14 cellular contexts compared by ENCODE assay signal in genomic region chr15:58241872-58242271, GRCh38.
DNase-seq lines count a peak whose midpoint lies in the region; ATAC-seq and TF ChIP-seq lines count a peak whose summit lies in the region.
"Had no signal": no experiment of that assay in that cellular context is flagged by ENCODE, and none has a peak within 500 bp of the region (broad histone marks: within the 10 kb centered on the region; RNA-seq: fewer than 3 reads in every experiment).

No MANE protein-coding gene starts in this region.

- no peak overlapping the region for H3K18ac ChIP-seq in IMR-90 (ENCODE audit: low read depth, low read length)

- H4K20me1 ChIP-seq in IMR-90 (ENCODE audit: insufficient read depth, low read length) (no peaks in the 10 kb centered on the region), OCI-LY1 (ENCODE audit: insufficient read depth, low read length) (no peaks in the 10 kb centered on the region)
- H4K20me1 ChIP-seq: BLaER1 had no signal

- no peak overlapping the region for H3K14ac ChIP-seq in IMR-90 (replicated peaks; ENCODE audit: low read depth, low read length)

- H4K5ac ChIP-seq in IMR-90 (ENCODE audit: low read depth, low read length): no peak overlapping the region

- no peaks in the 10 kb centered on the region for H3K79me1 ChIP-seq in IMR-90 (ENCODE audit: low read depth in 1 of 2, low read length in 2 of 2)

- dilution Hi-C loops in IMR-90 (cut with HindIII; ENCODE audit: low sequenced_read_pairs, unreplicated experiment): no loop called here

- H2AK5ac ChIP-seq in IMR-90 (ENCODE audit: low read depth, low read length): no peak overlapping the region

- H3K36me3 ChIP-seq in IMR-90 (ENCODE audit: control insufficient read depth, insufficient read depth, low read length): no peaks in the 10 kb centered on the region
- no peaks in the 10 kb centered on the region; the same call in 1 of the 2 replicates for H3K36me3 ChIP-seq in OCI-LY1 (ENCODE audit: insufficient read depth, low read length)
- H3K36me3 ChIP-seq: BLaER1, colonic mucosa had no signal

- H3K27me3 ChIP-seq in IMR-90 (ENCODE audit: control insufficient read depth, insufficient read depth, low read length): no peaks in the 10 kb centered on the region
- H3K27me3 ChIP-seq in OCI-LY1 (ENCODE audit: insufficient read depth, low read length): no peaks in the 10 kb centered on the region
- H3K27me3 ChIP-seq: BLaER1, colonic mucosa had no signal

- H4K91ac ChIP-seq in IMR-90 (ENCODE audit: insufficient read depth, low read depth, low read length): no peak overlapping the region

- no peak overlapping the region for H2BK5ac ChIP-seq in IMR-90 (ENCODE audit: low read depth, low read length, poor library complexity, severe bottlenecking)

- intact Hi-C loops in IMR-90 (cut with micrococcal nuclease) (no loop called here), left colon (cut with DNase I, micrococcal nuclease) (no loop called here)

- in situ Hi-C loops in IMR-90 (cut with MboI; ENCODE audit: low sequenced_read_pairs): loop anchor here (25.0 kb wide), 1 partner anchor 520 kb away; the partner anchor contains the start of gene MINDY2

- no peaks in the 10 kb centered on the region for H3K9me1 ChIP-seq in IMR-90 (ENCODE audit: insufficient read depth, low read length)

- no TSS peak for BruUV-seq in IMR-90 (replicated peaks; lab: Mats Ljungman, UMichigan)

- no peaks in the 10 kb centered on the region for H3K9me2 ChIP-seq in OCI-LY1 (ENCODE audit: low read depth, low read length)

- no peaks in the 10 kb centered on the region for H3K79me2 ChIP-seq in OCI-LY1 (ENCODE audit: insufficient read depth, low read length)

- no peaks in the 10 kb centered on the region for H3K4me1 ChIP-seq in IMR-90 (ENCODE audit: control insufficient read depth, insufficient read depth, low read length)
- H3K4me1 ChIP-seq in OCI-LY1 (ENCODE audit: insufficient read depth, low read length, severe bottlenecking): no peaks in the 10 kb centered on the region
- H3K4me1 ChIP-seq: colonic mucosa had no signal

- H3K4me2 ChIP-seq in IMR-90 (ENCODE audit: low read depth, low read length) (no peak overlapping the region), OCI-LY1 (ENCODE audit: low read length) (no peak overlapping the region)
- H3K4me2 ChIP-seq: BLaER1, KMS-11 had no signal

- DNase-seq in DMS 273 (lab: John Stamatoyannopoulos, UW; ENCODE audit: unreplicated experiment) (peak; percentile 32), IMR-90 (no peak), left colon (no peak), foreskin melanocyte (no peak), iPS-NIHi7 (ENCODE audit: extremely low spot score) (no peak)
- DNase-seq: colonic mucosa; SIG-M5; stimulated activated naive CD4-positive, alpha-beta T cell treated with Interleukin-2 at 50 U/mL for 16 hours had no signal

- H3K56ac ChIP-seq in IMR-90 (ENCODE audit: extremely low read depth, insufficient read depth, low read length): no peak overlapping the region

- no peak for TF ChIP-seq POLR2A in IMR-90 (IDR thresholded peaks at IDR 0.05; ENCODE audit: low read depth, low read length)

- TF ChIP-seq CTCF in IMR-90 (conservative IDR thresholded peaks at IDR 0.05; ENCODE audit: low read depth, low read length) (no peak), OCI-LY1 (IDR thresholded peaks at IDR 0.05; ENCODE audit: low read length) (peak; percentile 7; the same call in 1 of the 2 replicates)

- CTCF ChIA-PET in IMR-90 (lab: Yijun Ruan, JAX): interaction anchor here (1.0 to 1.1 kb wide), 2 partner anchors 10 to 13 kb away, joined by 3 read pairs; no protein-coding TSS in a partner anchor

- no peak overlapping the region for H2BK20ac ChIP-seq in IMR-90 (ENCODE audit: low read depth, low read length)

- POLR2A ChIA-PET in IMR-90 (lab: Charles Lee; ENCODE audit: unreplicated experiment): no interaction called here

- H2AK9ac ChIP-seq in IMR-90 (replicated peaks; ENCODE audit: low read depth, low read length, poor library complexity): no peak overlapping the region

- no peak for TF ChIP-seq RAD21 in IMR-90 (IDR thresholded peaks at IDR 0.05; ENCODE audit: low read length)

- H3K9me3 ChIP-seq in IMR-90 (ENCODE audit: control insufficient read depth, insufficient read depth, low read length): no peaks in the 10 kb centered on the region
- no peaks in the 10 kb centered on the region for H3K9me3 ChIP-seq in OCI-LY1 (ENCODE audit: low read length)
- H3K9me3 ChIP-seq: colonic mucosa had no signal

- H3K4me3 ChIP-seq in IMR-90 (ENCODE audit: insufficient read depth, low read depth, low read length) (no peak overlapping the region), OCI-LY1 (ENCODE audit: low read depth, low read length, poor library complexity, severe bottlenecking) (no peak overlapping the region)
- H3K4me3 ChIP-seq: BLaER1, colonic mucosa had no signal

- H3K27ac ChIP-seq in IMR-90 (ENCODE audit: insufficient read depth, low read length) (no peak overlapping the region), OCI-LY1 (ENCODE audit: low read depth, low read length, poor library complexity, severe bottlenecking) (no peak overlapping the region)
- H3K27ac ChIP-seq: BLaER1, colonic mucosa, KMS-11 had no signal

- H3K23ac ChIP-seq in IMR-90 (ENCODE audit: low read depth, low read length): no peak overlapping the region

- H3K4ac ChIP-seq in IMR-90 (ENCODE audit: low read depth, low read length): no peak overlapping the region

- H2AFZ ChIP-seq in IMR-90 (replicated peaks; ENCODE audit: low read length, poor library complexity): no peak overlapping the region
- H2AFZ ChIP-seq in OCI-LY1 (ENCODE audit: low read length): no peak overlapping the region

- no peak overlapping the region for H4K8ac ChIP-seq in IMR-90 (ENCODE audit: low read depth in 2 of 2, low read length in 2 of 2)

- no peak overlapping the region for H2BK15ac ChIP-seq in IMR-90 (ENCODE audit: low read depth, low read length)

- no peak overlapping the region for H3K9ac ChIP-seq in IMR-90 (ENCODE audit: low read depth, low read length)
- H3K9ac ChIP-seq in OCI-LY1 (ENCODE audit: low read length): no peak overlapping the region
- H3K9ac ChIP-seq: BLaER1, KMS-11 had no signal

- no CpG with 5 or more reads among the region's 7 CpGs for WGBS in IMR-90 (ENCODE audit: extremely low coverage in 2 of 2, insufficient read length in 1 of 2), 2 experiments

- H3F3A ChIP-seq in OCI-LY1 (ENCODE audit: insufficient read depth, low read length): no peaks in the 10 kb centered on the region

- no peak overlapping the region for H2BK120ac ChIP-seq in IMR-90 (ENCODE audit: low read depth, low read length)

- ATAC-seq in IMR-90 (ENCODE audit: low read depth) (peak; percentile 27; the same call in 1 of the 2 replicates), left colon (peak; percentile 46), HG02678 (IDR thresholded peaks at IDR 0.05; ENCODE audit: unreplicated experiment) (no peak), GM19452 (IDR thresholded peaks at IDR 0.05; ENCODE audit: unreplicated experiment) (no peak)
- ATAC-seq: activated naive CD4-positive, alpha-beta T cell treated with anti-CD3 and anti-CD28 coated beads, Interleukin-2, amount 50 U/mL, for 72 hours had no signal

TF ChIP-seq in IMR-90, 13 proteins besides CTCF, POLR2A, EP300 and RAD21:
- no peak for TF ChIP-seq MXI1 (IDR thresholded peaks at IDR 0.05; ENCODE audit: borderline replicate concordance, low read depth, low read length)
- TF ChIP-seq SMC3 (IDR thresholded peaks at IDR 0.05; ENCODE audit: low read depth, low read length): no peak
- no peak for TF ChIP-seq CEBPB (IDR thresholded peaks at IDR 0.05; ENCODE audit: low read depth, low read length)
- no peak for TF ChIP-seq ELK1 (IDR thresholded peaks at IDR 0.05; ENCODE audit: borderline replicate concordance, low read depth, low read length)
- TF ChIP-seq MAZ (IDR thresholded peaks at IDR 0.05; ENCODE audit: borderline replicate concordance, low read depth, low read length): no peak
- TF ChIP-seq CHD1 (IDR thresholded peaks at IDR 0.05; ENCODE audit: low read depth, low read length): no peak
- no peak for TF ChIP-seq NFE2L2 (IDR thresholded peaks at IDR 0.05; ENCODE audit: low read depth, low read length)

Comparison
In these comparisons a context has a peak if more than half of its experiments do, and no peak if none do; other contexts are left out.
1. ATAC-seq: peak in IMR-90 (single experiment) and left colon (single experiment); none in HG02678 (single experiment) and GM19452 (single experiment).